ENCODE assay signal across 13 cellular contexts in genomic region chr6:52572536-52572935, GRCh38. TPM values are rescaled to one million over a fixed set of nuclear protein-coding genes. Genes with fewer than 3 reads are reported as not detected.
DNase-seq lines count a peak whose midpoint lies in the region; ATAC-seq and TF ChIP-seq lines count a peak whose summit lies in the region.
"Had no signal": no experiment of that assay in that cellular context is flagged by ENCODE, and none has a peak within 500 bp of the region (broad histone marks: within the 10 kb centered on the region; RNA-seq: fewer than 3 reads in every experiment).

No MANE protein-coding gene starts in this region.

- no peaks in the 10 kb centered on the region for H3K36me3 Mint-ChIP-seq in WTC11
- H3K36me3 Mint-ChIP-seq: stimulated activated naive B cell treated with anti-CD40 and anti-IgM and Interleukin-4, amounts not matched to agents 10 μg/mL and 1 μg/mL and 100 μg/mL, for 72 hours had no signal

- no peaks in the 10 kb centered on the region for H3K9me3 Mint-ChIP-seq in WTC11
- H3K9me3 Mint-ChIP-seq: stimulated activated naive B cell treated with anti-CD40 and anti-IgM and Interleukin-4, amounts not matched to agents 10 μg/mL and 1 μg/mL and 100 μg/mL, for 72 hours had no signal

- H3K27ac ChIP-seq in iPS-20b (ENCODE audit: low read length) = peak overlapping the region; percentile 67
- peak overlapping the region; percentile 53 to 99 for H3K27ac ChIP-seq in testis

- TF ChIP-seq POLR2A in testis (IDR thresholded peaks at IDR 0.05) = no peak

- POLR2A ChIA-PET in WTC11 (lab: Charles Lee) = no interaction called here

- H3K4me3 Mint-ChIP-seq in WTC11 = no peak overlapping the region
- H3K4me3 Mint-ChIP-seq: stimulated activated naive B cell treated with anti-CD40 and anti-IgM and Interleukin-4, amounts not matched to agents 10 μg/mL and 1 μg/mL and 100 μg/mL, for 72 hours had no signal

- peak overlapping the region; percentile 82 for H3K27ac Mint-ChIP-seq in WTC11
- H3K27ac Mint-ChIP-seq: progenitor cell of endocrine pancreas; stimulated activated naive B cell treated with anti-CD40 and anti-IgM and Interleukin-4, amounts not matched to agents 10 μg/mL and 1 μg/mL and 100 μg/mL, for 72 hours had no signal

- no peak for ATAC-seq in WTC11
- ATAC-seq: stimulated activated naive B cell treated with anti-CD40 and anti-IgM and Interleukin-4, amounts not matched to agents 10 μg/mL and 1 μg/mL and 100 μg/mL, for 72 hours had no signal

- H3K4me1 ChIP-seq in iPS-20b (ENCODE audit: insufficient read depth, low read length) = peaks cover 39% of the 10 kb centered on the region
- H3K4me1 ChIP-seq in testis = peaks cover 63% of the 10 kb centered on the region

- H3K36me3 ChIP-seq in GM06990 (ENCODE audit: control insufficient read depth, insufficient read depth, low read length) (peaks cover 1% of the 10 kb centered on the region), iPS-20b (ENCODE audit: insufficient read depth, low read depth, low read length) (no peaks in the 10 kb centered on the region), testis (ENCODE audit: low read depth, missing control alignments) (no peaks in the 10 kb centered on the region)

- intact Hi-C loops in testis (cut with DNase I; ENCODE audit: low total_unique reads) = loop anchor here (10.0 kb wide), 2 partner anchors 58 to 148 kb away; partner anchors contain the start of gene EFHC1
- intact Hi-C loops in head of caudate nucleus (cut with DNase I) = loop anchor here (10.0 kb wide), 1 partner anchor 58 kb away; no protein-coding TSS in a partner anchor

- TF ChIP-seq CTCF in GM06990 (IDR thresholded peaks at IDR 0.05; ENCODE audit: insufficient read depth, low read length, poor library complexity, severe bottlenecking) (no peak), WTC11 (IDR thresholded peaks at IDR 0.05) (no peak), testis (IDR thresholded peaks at IDR 0.05) (no peak)

- H3K27me3 ChIP-seq in GM06990 (replicated peaks; ENCODE audit: control insufficient read depth, insufficient read depth, low read length) (no peaks in the 10 kb centered on the region), iPS-20b (ENCODE audit: insufficient read depth, low read length) (peaks cover 8% of the 10 kb centered on the region), testis (no peaks in the 10 kb centered on the region)

- peaks cover 81% of the 10 kb centered on the region for H3K4me1 Mint-ChIP-seq in WTC11

- H3K9me3 ChIP-seq in iPS-20b (ENCODE audit: insufficient read depth, low read depth, low read length) = no peaks in the 10 kb centered on the region
- no peaks in the 10 kb centered on the region for H3K9me3 ChIP-seq in testis

- peaks cover 3% of the 10 kb centered on the region; the same call in 1 of the 2 replicates for H3K27me3 Mint-ChIP-seq in WTC11 (ENCODE audit: low read depth)
- H3K27me3 Mint-ChIP-seq: stimulated activated naive B cell treated with anti-CD40 and anti-IgM and Interleukin-4, amounts not matched to agents 10 μg/mL and 1 μg/mL and 100 μg/mL, for 72 hours had no signal

- DNase-seq in GM06990 (ENCODE audit: extremely low read depth, insufficient read length) = no peak
- DNase-seq in WTC11 (ENCODE audit: low spot score) = no peak
- no peak for DNase-seq in testis
- no peak for DNase-seq in COLO829 (ENCODE audit: low spot score)
- DNase-seq in DMS153 (lab: John Stamatoyannopoulos, UW) = no peak
- DNase-seq in head of caudate nucleus = no peak
- DNase-seq: activated CD4-positive, alpha-beta T cell treated with anti-CD3 and anti-CD28 coated beads, Interleukin-2, amount 50 U/mL, for 48 hours; NCI-H1048; RPMI8226; stimulated activated CD4-positive, alpha-beta T cell treated with anti-CD3 and anti-CD28 coated beads, Interleukin-4, amount 100 ng/mL, for 1 hour; stimulated activated naive B cell treated with anti-CD40 and anti-IgM and Interleukin-4, amounts not matched to agents 10 μg/mL and 1 μg/mL and 100 μg/mL, for 72 hours had no signal

- WGBS in testis, 2 donors = 91 to 96% methylated on average over 4 of the region's 4 CpGs

- CTCF ChIA-PET in WTC11 (lab: Charles Lee) = no interaction called here

- 0 out of 2 replicates have a peak overlapping the region, but pooled peaks have one; percentile 18 for H3K4me3 ChIP-seq in GM06990 (replicated peaks; ENCODE audit: low read depth, low read length)
- H3K4me3 ChIP-seq in iPS-20b (ENCODE audit: low read length) = no peak overlapping the region; the same call in 1 of the 2 replicates
- H3K4me3 ChIP-seq in testis = no peak overlapping the region

- peak overlapping the region; percentile 9; the same call in 1 of the 2 replicates for H3K9ac ChIP-seq in iPS-20b (ENCODE audit: low read depth, low read length)

TF ChIP-seq in WTC11, 78 proteins besides CTCF, POLR2A, EP300 and RAD21:
- TF ChIP-seq AR (CRISPR knock-in tag; IDR thresholded peaks at IDR 0.05) = no peak

RNA-seq across cellular contexts. Expression of gene TRAM2, which starts 4.3 kb away (rescaled TPM):
- total RNA-seq in WTC11 (2021) (13.4 to 14.4 TPM (median 13.5 TPM) in 3 replicates), testis (10 to 100 TPM; 21.1 to 26.1 TPM)
- 34.7 TPM for polyA plus RNA-seq in testis (ENCODE audit: insufficient read depth, low read depth, low replicate concordance)
